ENCODE assay signal across 1 cellular context in the genomic region with DNA sequence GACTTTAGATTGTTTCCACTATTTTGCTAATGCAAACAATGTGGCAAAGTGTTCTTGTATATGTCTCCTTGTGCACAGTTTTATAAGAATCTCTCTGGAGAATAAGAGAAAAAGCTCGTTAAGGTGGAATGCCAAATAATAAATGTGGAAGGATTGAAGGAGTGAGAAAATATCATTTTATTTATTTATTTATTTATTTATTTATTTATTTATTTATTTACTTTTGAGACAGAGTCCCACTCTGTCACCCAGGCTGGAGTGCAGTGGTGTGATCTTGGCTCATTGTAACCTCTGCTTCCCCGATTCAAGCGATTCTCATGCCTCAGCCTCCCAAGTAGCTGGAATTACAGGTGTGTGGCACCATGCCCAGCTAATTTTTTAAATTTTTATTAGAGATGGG. TPM values are rescaled to one million over a fixed set of nuclear protein-coding genes. Genes with fewer than 3 reads are reported as not detected.
"Had no signal": no experiment of that assay in that cellular context is flagged by ENCODE, and none has a peak within 500 bp of the region (broad histone marks: within the 10 kb centered on the region; RNA-seq: fewer than 3 reads in every experiment).

No MANE protein-coding gene starts in this region.

RNA-seq across cellular contexts. Expression of gene GPAT3, which starts 40.3 kb away (rescaled TPM):
- polyA plus RNA-seq: neural cell had no signal
